ENCODE assay signal across 10 cellular contexts in the genomic region with DNA sequence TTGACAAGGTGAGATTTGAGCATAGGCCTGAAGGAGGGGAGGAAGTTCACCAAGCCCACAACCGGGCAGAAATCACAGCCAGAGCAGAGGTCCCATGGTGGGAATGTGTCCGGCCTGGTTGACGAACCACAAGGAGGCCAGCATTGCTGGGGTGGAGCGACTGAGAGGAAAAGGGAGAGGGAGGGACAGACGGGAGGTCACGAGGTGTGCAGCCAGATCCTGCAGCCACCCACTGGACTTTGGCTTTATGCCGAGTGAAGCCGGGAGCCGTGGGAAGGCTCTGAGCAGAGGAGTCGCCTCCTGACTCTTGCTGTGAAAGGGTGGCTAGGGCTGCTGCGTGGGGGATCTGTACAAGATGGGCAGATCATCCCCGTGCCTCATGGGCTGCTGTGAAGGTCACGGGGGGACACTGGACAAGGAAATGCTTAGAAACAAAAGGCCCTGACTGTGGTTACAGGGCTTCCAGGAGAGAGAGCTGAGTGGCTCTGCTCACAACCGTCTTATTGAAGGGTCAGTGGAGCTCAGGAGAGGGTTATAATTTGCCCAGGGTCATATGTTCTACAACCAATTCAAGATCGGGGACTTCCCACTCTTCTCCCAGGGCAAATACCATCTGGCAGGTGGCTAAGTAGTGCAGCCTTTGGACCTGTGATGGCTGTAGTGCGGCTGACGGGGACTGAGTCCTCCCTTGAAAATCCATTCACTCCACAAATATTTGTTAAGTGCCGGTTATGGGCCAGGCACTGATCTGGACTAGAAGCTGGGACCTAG. TPM values are rescaled to one million over a fixed set of nuclear protein-coding genes. Genes with fewer than 3 reads are reported as not detected.
A peak's percentile ranks its signal among the peaks of the same experiment; 100 is the strongest.
DNase-seq lines count a peak whose midpoint lies in the region; ATAC-seq and TF ChIP-seq lines count a peak whose summit lies in the region.
"Had no signal": no experiment of that assay in that cellular context is flagged by ENCODE, and none has a peak within 500 bp of the region (broad histone marks: within the 10 kb centered on the region; RNA-seq: fewer than 3 reads in every experiment).

No MANE protein-coding gene starts in this region.

- H3K27ac Mint-ChIP-seq in GM23338: no peak overlapping the region

- no peak overlapping the region for H3K4me3 ChIP-seq in GM23338

- peaks cover 7% of the 10 kb centered on the region for H3K27me3 Mint-ChIP-seq in GM23338 (ENCODE audit: insufficient read depth, low read depth, poor library complexity)

- no peaks in the 10 kb centered on the region for H3K9me2 ChIP-seq in GM23338 (ENCODE audit: insufficient read depth)

- no peaks in the 10 kb centered on the region for H4K20me1 ChIP-seq in GM23338 (replicated peaks; ENCODE audit: insufficient read depth)

- no peak overlapping the region for H3K4me2 ChIP-seq in GM23338

- H3K4me1 Mint-ChIP-seq in GM23338: no peaks in the 10 kb centered on the region

- no peaks in the 10 kb centered on the region for H3K27me3 ChIP-seq in GM23338 (ENCODE audit: insufficient read depth)

- no peak overlapping the region for H3K4me3 Mint-ChIP-seq in GM23338

- H3K9me3 Mint-ChIP-seq in GM23338: no peaks in the 10 kb centered on the region

- TF ChIP-seq CTCF in GM23338 (conservative IDR thresholded peaks at IDR 0.05; ENCODE audit: low read depth in 2 of 2): no peak

- no peaks in the 10 kb centered on the region for H3K36me3 ChIP-seq in GM23338 (ENCODE audit: insufficient read depth)

- ATAC-seq in GM23338 (peak; percentile 32; the same call in 1 of the 3 replicates), sciatic nerve (peak; percentile 83), HG03565 (IDR thresholded peaks at IDR 0.05; ENCODE audit: unreplicated experiment) (no peak)

- H3K79me2 ChIP-seq in GM23338 (replicated peaks; ENCODE audit: insufficient read depth): no peaks in the 10 kb centered on the region

- DNase-seq in GM23338 (ENCODE audit: low spot score): no peak
- peak; percentile 23 for DNase-seq in cerebellum (ENCODE audit: low spot score)
- peak; percentile 65 for DNase-seq in kidney tubule cell (ENCODE audit: low spot score)
- DNase-seq in sciatic nerve (ENCODE audit: low spot score): peak; percentile 76
- no peak for DNase-seq in T-helper 9 cell
- DNase-seq in activated CD4-positive, alpha-beta T cell treated with anti-CD3 and anti-CD28 coated beads, Interleukin-2, amount 50 U/mL, for 4 hours: no peak
- no peak for DNase-seq in NCI-H446 (lab: John Stamatoyannopoulos, UW)
- DNase-seq: SHP77 treated with DMSO at 0.1 percent for 48 hours had no signal

- H3K36me3 Mint-ChIP-seq in GM23338 (ENCODE audit: low read depth): no peaks in the 10 kb centered on the region; the same call in 2 of the 3 replicates

- H2AFZ ChIP-seq in GM23338: peak overlapping the region; percentile 10; the same call in 1 of the 2 replicates

- no peaks in the 10 kb centered on the region for H3K4me1 ChIP-seq in GM23338 (ENCODE audit: insufficient read depth)

- H3K27ac ChIP-seq in GM23338 (ENCODE audit: low read depth): no peak overlapping the region
- H3K27ac ChIP-seq: C4-2B had no signal

- intact Hi-C loops in sciatic nerve (cut with DNase I): no loop called here

- H3F3A ChIP-seq in GM23338 (replicated peaks; ENCODE audit: low read depth): no peaks in the 10 kb centered on the region

TF ChIP-seq in GM23338, 12 proteins besides CTCF, POLR2A, EP300 and RAD21:
- TF ChIP-seq ZNF331 (CRISPR knock-in tag; IDR thresholded peaks at IDR 0.05; ENCODE audit: low read depth) (no peak), EZH2 (IDR thresholded peaks at IDR 0.05; ENCODE audit: low read depth, unreplicated experiment) (no peak), CREB1 (CRISPR knock-in tag; IDR thresholded peaks at IDR 0.05; ENCODE audit: low read depth) (no peak), ZNF114 (CRISPR knock-in tag; IDR thresholded peaks at IDR 0.05) (no peak), JUNB (IDR thresholded peaks at IDR 0.05; ENCODE audit: unreplicated experiment) (no peak), NANOG (IDR thresholded peaks at IDR 0.05; ENCODE audit: borderline replicate concordance) (no peak)
- TF ChIP-seq, protein P1, sequence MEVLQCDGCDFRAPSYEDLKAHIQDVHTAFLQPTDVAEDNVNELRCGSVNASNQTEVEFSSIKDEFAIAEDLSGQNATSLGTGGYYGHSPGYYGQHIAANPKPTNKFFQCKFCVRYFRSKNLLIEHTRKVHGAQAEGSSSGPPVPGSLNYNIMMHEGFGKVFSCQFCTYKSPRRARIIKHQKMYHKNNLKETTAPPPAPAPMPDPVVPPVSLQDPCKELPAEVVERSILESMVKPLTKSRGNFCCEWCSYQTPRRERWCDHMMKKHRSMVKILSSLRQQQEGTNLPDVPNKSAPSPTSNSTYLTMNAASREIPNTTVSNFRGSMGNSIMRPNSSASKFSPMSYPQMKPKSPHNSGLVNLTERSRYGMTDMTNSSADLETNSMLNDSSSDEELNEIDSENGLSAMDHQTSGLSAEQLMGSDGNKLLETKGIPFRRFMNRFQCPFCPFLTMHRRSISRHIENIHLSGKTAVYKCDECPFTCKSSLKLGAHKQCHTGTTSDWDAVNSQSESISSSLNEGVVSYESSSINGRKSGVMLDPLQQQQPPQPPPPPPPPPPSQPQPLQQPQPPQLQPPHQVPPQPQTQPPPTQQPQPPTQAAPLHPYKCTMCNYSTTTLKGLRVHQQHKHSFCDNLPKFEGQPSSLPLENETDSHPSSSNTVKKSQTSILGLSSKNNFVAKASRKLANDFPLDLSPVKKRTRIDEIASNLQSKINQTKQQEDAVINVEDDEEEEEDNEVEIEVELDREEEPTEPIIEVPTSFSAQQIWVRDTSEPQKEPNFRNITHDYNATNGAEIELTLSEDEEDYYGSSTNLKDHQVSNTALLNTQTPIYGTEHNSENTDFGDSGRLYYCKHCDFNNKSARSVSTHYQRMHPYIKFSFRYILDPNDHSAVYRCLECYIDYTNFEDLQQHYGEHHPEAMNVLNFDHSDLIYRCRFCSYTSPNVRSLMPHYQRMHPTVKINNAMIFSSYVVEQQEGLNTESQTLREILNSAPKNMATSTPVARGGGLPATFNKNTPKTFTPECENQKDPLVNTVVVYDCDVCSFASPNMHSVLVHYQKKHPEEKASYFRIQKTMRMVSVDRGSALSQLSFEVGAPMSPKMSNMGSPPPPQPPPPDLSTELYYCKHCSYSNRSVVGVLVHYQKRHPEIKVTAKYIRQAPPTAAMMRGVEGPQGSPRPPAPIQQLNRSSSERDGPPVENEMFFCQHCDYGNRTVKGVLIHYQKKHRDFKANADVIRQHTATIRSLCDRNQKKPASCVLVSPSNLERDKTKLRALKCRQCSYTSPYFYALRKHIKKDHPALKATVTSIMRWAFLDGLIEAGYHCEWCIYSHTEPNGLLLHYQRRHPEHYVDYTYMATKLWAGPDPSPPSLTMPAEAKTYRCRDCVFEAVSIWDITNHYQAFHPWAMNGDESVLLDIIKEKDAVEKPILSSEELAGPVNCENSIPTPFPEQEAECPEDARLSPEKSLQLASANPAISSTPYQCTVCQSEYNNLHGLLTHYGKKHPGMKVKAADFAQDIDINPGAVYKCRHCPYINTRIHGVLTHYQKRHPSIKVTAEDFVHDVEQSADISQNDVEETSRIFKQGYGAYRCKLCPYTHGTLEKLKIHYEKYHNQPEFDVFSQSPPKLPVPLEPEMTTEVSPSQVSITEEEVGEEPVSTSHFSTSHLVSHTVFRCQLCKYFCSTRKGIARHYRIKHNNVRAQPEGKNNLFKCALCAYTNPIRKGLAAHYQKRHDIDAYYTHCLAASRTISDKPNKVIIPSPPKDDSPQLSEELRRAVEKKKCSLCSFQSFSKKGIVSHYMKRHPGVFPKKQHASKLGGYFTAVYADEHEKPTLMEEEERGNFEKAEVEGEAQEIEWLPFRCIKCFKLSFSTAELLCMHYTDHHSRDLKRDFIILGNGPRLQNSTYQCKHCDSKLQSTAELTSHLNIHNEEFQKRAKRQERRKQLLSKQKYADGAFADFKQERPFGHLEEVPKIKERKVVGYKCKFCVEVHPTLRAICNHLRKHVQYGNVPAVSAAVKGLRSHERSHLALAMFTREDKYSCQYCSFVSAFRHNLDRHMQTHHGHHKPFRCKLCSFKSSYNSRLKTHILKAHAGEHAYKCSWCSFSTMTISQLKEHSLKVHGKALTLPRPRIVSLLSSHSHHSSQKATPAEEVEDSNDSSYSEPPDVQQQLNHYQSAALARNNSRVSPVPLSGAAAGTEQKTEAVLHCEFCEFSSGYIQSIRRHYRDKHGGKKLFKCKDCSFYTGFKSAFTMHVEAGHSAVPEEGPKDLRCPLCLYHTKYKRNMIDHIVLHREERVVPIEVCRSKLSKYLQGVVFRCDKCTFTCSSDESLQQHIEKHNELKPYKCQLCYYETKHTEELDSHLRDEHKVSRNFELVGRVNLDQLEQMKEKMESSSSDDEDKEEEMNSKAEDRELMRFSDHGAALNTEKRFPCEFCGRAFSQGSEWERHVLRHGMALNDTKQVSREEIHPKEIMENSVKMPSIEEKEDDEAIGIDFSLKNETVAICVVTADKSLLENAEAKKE (CRISPR knock-in tag; IDR thresholded peaks at IDR 0.05): no peak
- TF ChIP-seq, protein P2, sequence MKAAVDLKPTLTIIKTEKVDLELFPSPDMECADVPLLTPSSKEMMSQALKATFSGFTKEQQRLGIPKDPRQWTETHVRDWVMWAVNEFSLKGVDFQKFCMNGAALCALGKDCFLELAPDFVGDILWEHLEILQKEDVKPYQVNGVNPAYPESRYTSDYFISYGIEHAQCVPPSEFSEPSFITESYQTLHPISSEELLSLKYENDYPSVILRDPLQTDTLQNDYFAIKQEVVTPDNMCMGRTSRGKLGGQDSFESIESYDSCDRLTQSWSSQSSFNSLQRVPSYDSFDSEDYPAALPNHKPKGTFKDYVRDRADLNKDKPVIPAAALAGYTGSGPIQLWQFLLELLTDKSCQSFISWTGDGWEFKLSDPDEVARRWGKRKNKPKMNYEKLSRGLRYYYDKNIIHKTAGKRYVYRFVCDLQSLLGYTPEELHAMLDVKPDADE (IDR thresholded peaks at IDR 0.05): no peak

RNA-seq across cellular contexts. Expression of a gene that starts 15.6 kb away (rescaled TPM):
- 49.8 and 54.8 TPM in 2 replicates for total RNA-seq in GM23338 (2014; rRNA removed; shearing (Covaris generic))
- 98.4 and 105 TPM in 2 replicates for polyA plus RNA-seq in GM23338 (2016; fragmentation: Nextera tagmentation; extraction: Ambion mirVana)
- total RNA-seq in cerebellum (11.3 TPM), sciatic nerve (989 TPM)

RNA-seq across cellular contexts. Expression of a gene that starts 21.2 kb away (rescaled TPM):
- 1,443 and 1,506 TPM in 2 replicates for total RNA-seq in GM23338 (2014; rRNA removed; shearing (Covaris generic))
- polyA plus RNA-seq in GM23338 (2016; fragmentation: Nextera tagmentation; extraction: Ambion mirVana): 2,790 and 2,911 TPM in 2 replicates
- total RNA-seq in cerebellum: 1,114 TPM
- total RNA-seq in sciatic nerve: 1,412 TPM

Comparison
In these comparisons a context has a peak if more than half of its experiments do, and no peak if none do; other contexts are left out.
1. DNase-seq: peak in cerebellum (single experiment), kidney tubule cell (single experiment) and sciatic nerve (single experiment); none in GM23338 (single experiment), T-helper 9 cell (single experiment), activated CD4-positive, alpha-beta T cell treated with anti-CD3 and anti-CD28 coated beads, Interleukin-2, amount 50 U/mL, for 4 hours (0 of 2) and NCI-H446 (0 of 2).
2. RNA of a gene that starts 15.6 kb away (total RNA-seq): 989 TPM in sciatic nerve (single experiment); 49.8 to 54.8 TPM in GM23338 and 11.3 TPM in cerebellum (single experiment); every median in the first group is over 10 times any median in the second.